8 cellular contexts compared by ENCODE assay signal in genomic region chr2:166494140-166494544, GRCh38. TPM values are rescaled to one million over a fixed set of nuclear protein-coding genes. Genes with fewer than 3 reads are reported as not detected.
DNase-seq lines count a peak whose midpoint lies in the region; ATAC-seq, FAIRE-seq and TF ChIP-seq lines count a peak whose summit lies in the region.

SCN7A (minus strand) TSS chr2:166494249; CDS start chr2:166477696, 16,553 bp downstream.

- no peaks in the 10 kb centered on the region for H3K9me3 ChIP-seq in pancreas

- no peaks in the 10 kb centered on the region for H3K9me3 Mint-ChIP-seq in stimulated activated naive B cell treated with anti-CD40 and anti-IgM and Interleukin-4, amounts not matched to agents 10 μg/mL and 1 μg/mL and 100 μg/mL, for 72 hours

- no peak within 1 kb of the TSS for H3K27ac Mint-ChIP-seq in stimulated activated naive B cell treated with anti-CD40 and anti-IgM and Interleukin-4, amounts not matched to agents 10 μg/mL and 1 μg/mL and 100 μg/mL, for 72 hours

- no peaks in the 10 kb centered on the region for H3K36me3 Mint-ChIP-seq in stimulated activated naive B cell treated with anti-CD40 and anti-IgM and Interleukin-4, amounts not matched to agents 10 μg/mL and 1 μg/mL and 100 μg/mL, for 72 hours

- no peaks in the 10 kb centered on the region for H3K4me1 ChIP-seq in pancreas

- ATAC-seq in pancreas = peak in 3 of 4 donors; percentile 60 to 76 (median 75)
- ATAC-seq in stimulated activated naive B cell treated with anti-CD40 and anti-IgM and Interleukin-4, amounts not matched to agents 10 μg/mL and 1 μg/mL and 100 μg/mL, for 72 hours (replicated peaks) = no peak

- peak within 1 kb of the TSS in 1 of 4 donors; percentile 10 for H3K4me3 ChIP-seq in pancreas

- no peak within 1 kb of the TSS for H3K4me3 Mint-ChIP-seq in stimulated activated naive B cell treated with anti-CD40 and anti-IgM and Interleukin-4, amounts not matched to agents 10 μg/mL and 1 μg/mL and 100 μg/mL, for 72 hours

- no peaks in the 10 kb centered on the region for H3K36me3 ChIP-seq in pancreas

- H3K27me3 Mint-ChIP-seq in stimulated activated naive B cell treated with anti-CD40 and anti-IgM and Interleukin-4, amounts not matched to agents 10 μg/mL and 1 μg/mL and 100 μg/mL, for 72 hours = peaks cover 7 to 9% of the 10 kb centered on the region in 2 donors

- WGBS in pancreas, 2 donors = 6% methylated on average over 14 of the region's 14 CpGs

- TF ChIP-seq CTCF in pancreas (IDR thresholded peaks at IDR 0.05) = no peak

- intact Hi-C loops in head of caudate nucleus (cut with DNase I) = no loop called here
- intact Hi-C loops in pancreas (cut with DNase I) = no loop called here

- H3K27me3 ChIP-seq in pancreas = no peaks in the 10 kb centered on the region

- DNase-seq in EL = peak; percentile 31
- peak; percentile 23 for DNase-seq in OCI-M2 (lab: John Stamatoyannopoulos, UW; ENCODE audit: unreplicated experiment)
- peak in 41 of 42 donors; percentile 3 to 74 (median 34) for DNase-seq in head of caudate nucleus
- peak; percentile 10 to 62 (median 34) for DNase-seq in pancreas
- no peak for DNase-seq in activated CD4-positive, CD25-positive, alpha-beta regulatory T cell treated with anti-CD3 and anti-CD28 coated beads, Interleukin-2, amount 50 U/mL, for 72 hours
- no peak for DNase-seq in NK-92 treated with Interleukin-12 subunit alpha and Interleukin-12 subunit beta, amount 100 ng/mL, for 24 hours (lab: John Stamatoyannopoulos, UW)
- no peak for DNase-seq in HuH-7.5 (ENCODE audit: low spot score)
- DNase-seq in stimulated activated naive B cell treated with anti-CD40 and anti-IgM and Interleukin-4, amounts not matched to agents 10 μg/mL and 1 μg/mL and 100 μg/mL, for 72 hours = no peak

- FAIRE-seq in pancreas (lab: Jason Lieb, UNC) = no peak

- no peak within 1 kb of the TSS for H3K27ac ChIP-seq in pancreas

- no peaks in the 10 kb centered on the region for H3K4me1 Mint-ChIP-seq in stimulated activated naive B cell treated with anti-CD40 and anti-IgM and Interleukin-4, amounts not matched to agents 10 μg/mL and 1 μg/mL and 100 μg/mL, for 72 hours

RNA-seq across cellular contexts. Expression of gene SCN7A, which starts in this region (rescaled TPM):
- 1 to 10 TPM in 5 of 6 donors, under 1 TPM in 1; 0.93 to 7.0 (median 1.4) TPM for total RNA-seq in pancreas
- polyA plus RNA-seq in pancreas = under 1 TPM; 0.27 to 0.96 TPM

Comparison
In these comparisons a context has a peak if more than half of its experiments do, and no peak if none do; other contexts are left out.
1. DNase-seq: peak in EL (single experiment), OCI-M2 (single experiment), head of caudate nucleus (41 of 42) and pancreas (6 of 6); none in activated CD4-positive, CD25-positive, alpha-beta regulatory T cell treated with anti-CD3 and anti-CD28 coated beads, Interleukin-2, amount 50 U/mL, for 72 hours (single experiment), NK-92 treated with Interleukin-12 subunit alpha and Interleukin-12 subunit beta, amount 100 ng/mL, for 24 hours (single experiment), HuH-7.5 (single experiment) and stimulated activated naive B cell treated with anti-CD40 and anti-IgM and Interleukin-4, amounts not matched to agents 10 μg/mL and 1 μg/mL and 100 μg/mL, for 72 hours (single experiment).
2. ATAC-seq: peak in pancreas (3 of 4); none in stimulated activated naive B cell treated with anti-CD40 and anti-IgM and Interleukin-4, amounts not matched to agents 10 μg/mL and 1 μg/mL and 100 μg/mL, for 72 hours (0 of 2).